Comparison of ENCODE assay signal across 7 cellular contexts in genomic region chr6:22666021-22666420, GRCh38.
"Had no signal": no experiment of that assay in that cellular context is flagged by ENCODE, and none has a peak within 500 bp of the region (broad histone marks: within the 10 kb centered on the region; RNA-seq: fewer than 3 reads in every experiment).

No MANE protein-coding gene starts in this region.

- H3K4me1 Mint-ChIP-seq: GM23338, H9, IgD-negative memory B cell had no signal

- ATAC-seq: GM23338 had no signal

- DNase-seq: H9, HCEC 1CT had no signal

- H3K4me3 Mint-ChIP-seq: GM23338, H9, IgD-negative memory B cell had no signal

- FAIRE-seq: H1, H54 had no signal

- H2AFZ ChIP-seq: GM23338 had no signal

- H3K4me2 ChIP-seq: GM23338 had no signal

- H3K27me3 Mint-ChIP-seq: IgD-negative memory B cell had no signal

- H3K27ac ChIP-seq: HL-60 had no signal

- H3K36me3 Mint-ChIP-seq: IgD-negative memory B cell had no signal

- H3K27ac Mint-ChIP-seq: GM23338, H9, IgD-negative memory B cell had no signal

- H3K9me3 Mint-ChIP-seq: H9 had no signal

- H3K4me3 ChIP-seq: GM23338 had no signal
